8 cellular contexts compared by ENCODE assay signal in genomic region chr1:219460561-219461511, GRCh38.
A peak's percentile ranks its signal among the peaks of the same experiment; 100 is the strongest.
DNase-seq lines count a peak whose midpoint lies in the region; ATAC-seq, FAIRE-seq and TF ChIP-seq lines count a peak whose summit lies in the region.

No MANE protein-coding gene starts in this region.

- no peak overlapping the region for H3K4me3 Mint-ChIP-seq in endothelial cell (ENCODE audit: unreplicated experiment)

- peak overlapping the region; percentile 11 to 90 (median 58); a peak in 21 of 22 replicates for H3K4me2 ChIP-seq in BLaER1 treated with 17β-estradiol and CSF1 and Interleukin-3, amounts not matched to agents 10 nM and 100 nM

- no peaks in the 10 kb centered on the region for H3K36me3 Mint-ChIP-seq in endothelial cell (ENCODE audit: low read depth, unreplicated experiment)

- no peaks in the 10 kb centered on the region for H3K9me3 ChIP-seq in BLaER1 treated with 17β-estradiol and CSF1 and Interleukin-3, amounts not matched to agents 10 nM and 100 nM (replicated peaks in 1 of 11)

- H3K4me3 ChIP-seq in BLaER1 treated with 17β-estradiol and CSF1 and Interleukin-3, amounts not matched to agents 10 nM and 100 nM = no peak overlapping the region

- H3K9me3 Mint-ChIP-seq in endothelial cell (ENCODE audit: unreplicated experiment) = no peaks in the 10 kb centered on the region

- no peak overlapping the region for H3K27ac Mint-ChIP-seq in endothelial cell (ENCODE audit: unreplicated experiment)

- no peaks in the 10 kb centered on the region for H3K36me3 ChIP-seq in BLaER1 treated with 17β-estradiol and CSF1 and Interleukin-3, amounts not matched to agents 10 nM and 100 nM

- H3K27me3 Mint-ChIP-seq in endothelial cell (ENCODE audit: unreplicated experiment) = peaks cover 2% of the 10 kb centered on the region

- TF ChIP-seq CTCF in endothelial cell (IDR thresholded peaks at IDR 0.05; ENCODE audit: unreplicated experiment) (no peak), D721Med (IDR thresholded peaks at IDR 0.05; ENCODE audit: insufficient read depth, missing control alignments) (no peak)

- peak overlapping the region in 7 of 11 experiments; percentile 25 to 74 (median 58); a peak in 12 of 22 replicates for H3K9ac ChIP-seq in BLaER1 treated with 17β-estradiol and CSF1 and Interleukin-3, amounts not matched to agents 10 nM and 100 nM

- peak overlapping the region; percentile 23 to 94 (median 72); a peak in 21 of 22 replicates for H3K27ac ChIP-seq in BLaER1 treated with 17β-estradiol and CSF1 and Interleukin-3, amounts not matched to agents 10 nM and 100 nM
- no peak overlapping the region for H3K27ac ChIP-seq in epithelial cell of prostate

- H3K27me3 ChIP-seq in BLaER1 treated with 17β-estradiol and CSF1 and Interleukin-3, amounts not matched to agents 10 nM and 100 nM = no peaks in the 10 kb centered on the region

- H3K4me1 ChIP-seq in BLaER1 treated with 17β-estradiol and CSF1 and Interleukin-3, amounts not matched to agents 10 nM and 100 nM = peaks cover 9 to 78% (median 31%) of the 10 kb centered on the region in 10 experiments; a peak in 17 of 20 replicates

- FAIRE-seq in D721Med (lab: Jason Lieb, UNC) = no peak

- ATAC-seq in GM19463 (IDR thresholded peaks at IDR 0.05; ENCODE audit: unreplicated experiment) = peak; percentile 58
- peak; percentile 61 for ATAC-seq in HG03442 (IDR thresholded peaks at IDR 0.05; ENCODE audit: unreplicated experiment)

- DNase-seq in epithelial cell of prostate (ENCODE audit: low read depth, low spot score) (peak; percentile 70), endothelial cell (ENCODE audit: low spot score) (no peak), NCI-H748 (lab: John Stamatoyannopoulos, UW; ENCODE audit: unreplicated experiment) (no peak), NCI-H1092 (lab: John Stamatoyannopoulos, UW) (no peak), D721Med (ENCODE audit: insufficient read length, low spot score) (no peak)

- H4K20me1 ChIP-seq in BLaER1 treated with 17β-estradiol and CSF1 and Interleukin-3, amounts not matched to agents 10 nM and 100 nM = no peaks in the 10 kb centered on the region

- no peaks in the 10 kb centered on the region for H3K4me1 Mint-ChIP-seq in endothelial cell (ENCODE audit: unreplicated experiment)
